2 cellular contexts compared by ENCODE assay signal in the genomic region with DNA sequence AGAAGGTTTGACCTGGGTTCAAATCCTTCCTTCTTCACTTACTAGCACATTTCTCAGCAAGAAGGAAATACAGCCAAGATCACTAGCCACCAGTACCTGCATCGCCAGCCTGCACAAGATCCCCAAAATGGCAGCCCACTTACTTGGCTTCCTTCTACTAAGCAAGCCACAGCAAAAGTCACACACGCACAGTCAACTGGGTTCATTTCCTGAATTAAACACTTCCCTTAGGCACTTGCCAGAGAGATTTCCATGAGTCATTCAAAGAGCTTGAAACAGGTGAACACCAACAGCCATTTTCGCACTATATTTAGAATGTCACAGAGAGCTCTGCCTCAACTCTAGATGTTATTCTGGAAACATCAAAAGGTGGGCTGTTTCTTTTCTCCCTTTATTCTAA.
TF ChIP-seq lines count a peak whose summit lies in the region.

No MANE protein-coding gene starts in this region.

TF ChIP-seq in endothelial cell of umbilical vein, 7 proteins besides CTCF, POLR2A, EP300 and RAD21:
- TF ChIP-seq MAX (IDR thresholded peaks at IDR 0.05; ENCODE audit: insufficient read depth, insufficient read length), result no peak
- TF ChIP-seq POLR2AphosphoS5 (IDR thresholded peaks at IDR 0.05; ENCODE audit: insufficient read depth, low read depth, low read length), result peak; percentile 60
- no peak for TF ChIP-seq FOS (IDR thresholded peaks at IDR 0.05; ENCODE audit: borderline replicate concordance, insufficient read depth, low read length)
- peak; percentile 50 for TF ChIP-seq JUN (IDR thresholded peaks at IDR 0.05; ENCODE audit: borderline replicate concordance, insufficient read depth, insufficient read length, low read depth)
- TF ChIP-seq EZH2 (IDR thresholded peaks at IDR 0.05; ENCODE audit: borderline replicate concordance, low read depth, low read length, severe bottlenecking), result no peak
- no peak for TF ChIP-seq GATA2 (IDR thresholded peaks at IDR 0.05; ENCODE audit: insufficient read depth, insufficient read length, low read depth, low read length)
- no peak for TF ChIP-seq MYC (IDR thresholded peaks at IDR 0.05; ENCODE audit: low read depth, low read length)

TF ChIP-seq in SK-N-SH treated with all-trans-retinoic acid at 6 μM for 48 hours, 23 proteins besides CTCF, POLR2A, EP300 and RAD21:
- no peak for TF ChIP-seq GLIS3 (CRISPR knock-in tag; IDR thresholded peaks at IDR 0.05)
- no peak for TF ChIP-seq CREB5 (CRISPR knock-in tag; IDR thresholded peaks at IDR 0.05; ENCODE audit: low read depth)
- no peak for TF ChIP-seq ZNF565 (CRISPR knock-in tag; conservative IDR thresholded peaks at IDR 0.05; ENCODE audit: low read depth)
- TF ChIP-seq OSR1 (CRISPR knock-in tag; IDR thresholded peaks at IDR 0.05), result no peak
- no peak for TF ChIP-seq ZC3H10 (CRISPR knock-in tag; IDR thresholded peaks at IDR 0.05)
- no peak for TF ChIP-seq SNAI2 (CRISPR knock-in tag; IDR thresholded peaks at IDR 0.05)
- TF ChIP-seq ARNTL (CRISPR knock-in tag; IDR thresholded peaks at IDR 0.05; ENCODE audit: borderline replicate concordance, low read depth), result no peak
- no peak for TF ChIP-seq TSHZ2 (CRISPR knock-in tag; IDR thresholded peaks at IDR 0.05)
- TF ChIP-seq ISL1 (CRISPR knock-in tag; IDR thresholded peaks at IDR 0.05), result no peak
- no peak for TF ChIP-seq ZFP3 (CRISPR knock-in tag; IDR thresholded peaks at IDR 0.05)
- no peak for TF ChIP-seq ZFP30 (CRISPR knock-in tag; IDR thresholded peaks at IDR 0.05)
- no peak for TF ChIP-seq RARB (CRISPR knock-in tag; IDR thresholded peaks at IDR 0.05)
- TF ChIP-seq ESRRG (CRISPR knock-in tag; IDR thresholded peaks at IDR 0.05), result no peak
- TF ChIP-seq BACH2 (CRISPR knock-in tag; IDR thresholded peaks at IDR 0.05; ENCODE audit: borderline replicate concordance), result no peak
- no peak for TF ChIP-seq CSDC2 (CRISPR knock-in tag; IDR thresholded peaks at IDR 0.05)
- no peak for TF ChIP-seq TCF4 (CRISPR knock-in tag; IDR thresholded peaks at IDR 0.05; ENCODE audit: borderline replicate concordance)
- TF ChIP-seq TOX (CRISPR knock-in tag; IDR thresholded peaks at IDR 0.05; ENCODE audit: borderline replicate concordance), result no peak
- TF ChIP-seq, protein P1, sequence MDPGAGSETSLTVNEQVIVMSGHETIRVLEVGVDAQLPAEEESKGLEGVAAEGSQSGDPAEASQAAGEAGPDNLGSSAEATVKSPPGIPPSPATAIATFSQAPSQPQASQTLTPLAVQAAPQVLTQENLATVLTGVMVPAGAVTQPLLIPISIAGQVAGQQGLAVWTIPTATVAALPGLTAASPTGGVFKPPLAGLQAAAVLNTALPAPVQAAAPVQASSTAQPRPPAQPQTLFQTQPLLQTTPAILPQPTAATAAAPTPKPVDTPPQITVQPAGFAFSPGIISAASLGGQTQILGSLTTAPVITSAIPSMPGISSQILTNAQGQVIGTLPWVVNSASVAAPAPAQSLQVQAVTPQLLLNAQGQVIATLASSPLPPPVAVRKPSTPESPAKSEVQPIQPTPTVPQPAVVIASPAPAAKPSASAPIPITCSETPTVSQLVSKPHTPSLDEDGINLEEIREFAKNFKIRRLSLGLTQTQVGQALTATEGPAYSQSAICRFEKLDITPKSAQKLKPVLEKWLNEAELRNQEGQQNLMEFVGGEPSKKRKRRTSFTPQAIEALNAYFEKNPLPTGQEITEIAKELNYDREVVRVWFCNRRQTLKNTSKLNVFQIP (CRISPR knock-in tag; IDR thresholded peaks at IDR 0.05; ENCODE audit: borderline replicate concordance, low read depth), result no peak
- TF ChIP-seq ZNF70 (CRISPR knock-in tag; IDR thresholded peaks at IDR 0.05), result no peak
- no peak for TF ChIP-seq ZNF8 (CRISPR knock-in tag; IDR thresholded peaks at IDR 0.05)
TF ChIP-seq in SK-N-SH treated with all-trans-retinoic acid at 6 μM for 48 hours: peak in this region for 0.
